In genomic region chr6:82227770-82228169, GRCh38 we compare ENCODE assay signal across 9 cellular contexts. TPM values are rescaled to one million over a fixed set of nuclear protein-coding genes. Genes with fewer than 3 reads are reported as not detected.
A peak's percentile ranks its signal among the peaks of the same experiment; 100 is the strongest.
DNase-seq lines count a peak whose midpoint lies in the region; ATAC-seq lines count a peak whose summit lies in the region.
"Had no signal": no experiment of that assay in that cellular context is flagged by ENCODE, and none has a peak within 500 bp of the region (broad histone marks: within the 10 kb centered on the region; RNA-seq: fewer than 3 reads in every experiment).

No MANE protein-coding gene starts in this region.

- peaks cover 21% of the 10 kb centered on the region for H3K4me1 Mint-ChIP-seq in activated T-helper 2 cell treated with anti-CD3 and anti-CD28 coated beads, Interferon-gamma antibody, Interleukin-2, Interleukin-4, amounts not matched to agents 10 μg/mL and 5 μg/mL and 100 μg/mL, durations not matched to agents 14 hours and 24 hours and 36 hours (ENCODE audit: low read depth)

- intact Hi-C loops in activated T-helper 2 cell treated with anti-CD3 and anti-CD28 coated beads, Interferon-gamma antibody, Interleukin-2, Interleukin-4, amounts not matched to agents 10 μg/mL and 5 μg/mL and 100 μg/mL, durations not matched to agents 14 hours and 24 hours and 36 hours (cut with micrococcal nuclease) = no loop called here

- peaks cover 68% of the 10 kb centered on the region for H3K36me3 Mint-ChIP-seq in activated T-helper 2 cell treated with anti-CD3 and anti-CD28 coated beads, Interferon-gamma antibody, Interleukin-2, Interleukin-4, amounts not matched to agents 10 μg/mL and 5 μg/mL and 100 μg/mL, durations not matched to agents 14 hours and 24 hours and 36 hours (ENCODE audit: low read depth)

- ATAC-seq in GM18907 (IDR thresholded peaks at IDR 0.05; ENCODE audit: unreplicated experiment) (peak; percentile 93), GM21576 (IDR thresholded peaks at IDR 0.05; ENCODE audit: unreplicated experiment) (peak; percentile 99), HG03280 (IDR thresholded peaks at IDR 0.05; ENCODE audit: unreplicated experiment) (peak; percentile 94)
- ATAC-seq: natural killer cell treated with Interleukin-12 subunit alpha and Interleukin-12 subunit beta and Interleukin-15 and Interleukin-18, amount 100 ng/mL, for 72 hours; SK-N-SH treated with all-trans-retinoic acid at 6 μM for 48 hours had no signal

- H3K4me3 Mint-ChIP-seq in activated T-helper 2 cell treated with anti-CD3 and anti-CD28 coated beads, Interferon-gamma antibody, Interleukin-2, Interleukin-4, amounts not matched to agents 10 μg/mL and 5 μg/mL and 100 μg/mL, durations not matched to agents 14 hours and 24 hours and 36 hours (ENCODE audit: low read depth) = no peak overlapping the region
- H3K4me3 Mint-ChIP-seq: natural killer cell treated with Interleukin-12 subunit alpha and Interleukin-12 subunit beta and Interleukin-15 and Interleukin-18, amount 100 ng/mL, for 72 hours had no signal

- H3K27ac Mint-ChIP-seq in activated T-helper 2 cell treated with anti-CD3 and anti-CD28 coated beads, Interferon-gamma antibody, Interleukin-2, Interleukin-4, amounts not matched to agents 10 μg/mL and 5 μg/mL and 100 μg/mL, durations not matched to agents 14 hours and 24 hours and 36 hours = peak overlapping the region; percentile 40
- H3K27ac Mint-ChIP-seq: natural killer cell treated with Interleukin-12 subunit alpha and Interleukin-12 subunit beta and Interleukin-15 and Interleukin-18, amount 100 ng/mL, for 72 hours had no signal

- DNase-seq in activated T-helper 2 cell treated with anti-CD3 and anti-CD28 coated beads, Interferon-gamma antibody, Interleukin-2, Interleukin-4, amounts not matched to agents 10 μg/mL and 5 μg/mL and 100 μg/mL, durations not matched to agents 14 hours and 24 hours and 36 hours (ENCODE audit: low spot score) = no peak
- DNase-seq in NCI-H2029 (lab: John Stamatoyannopoulos, UW) (no peak), kidney glomerular epithelial cell (lab: John Stamatoyannopoulos, UW) (no peak), occipital lobe (lab: John Stamatoyannopoulos, UW) (no peak)

- peaks cover 6% of the 10 kb centered on the region for H3K9me3 Mint-ChIP-seq in activated T-helper 2 cell treated with anti-CD3 and anti-CD28 coated beads, Interferon-gamma antibody, Interleukin-2, Interleukin-4, amounts not matched to agents 10 μg/mL and 5 μg/mL and 100 μg/mL, durations not matched to agents 14 hours and 24 hours and 36 hours
- H3K9me3 Mint-ChIP-seq: natural killer cell treated with Interleukin-12 subunit alpha and Interleukin-12 subunit beta and Interleukin-15 and Interleukin-18, amount 100 ng/mL, for 72 hours had no signal

- H3K27me3 Mint-ChIP-seq in activated T-helper 2 cell treated with anti-CD3 and anti-CD28 coated beads, Interferon-gamma antibody, Interleukin-2, Interleukin-4, amounts not matched to agents 10 μg/mL and 5 μg/mL and 100 μg/mL, durations not matched to agents 14 hours and 24 hours and 36 hours (ENCODE audit: low read depth) = no peaks in the 10 kb centered on the region
- H3K27me3 Mint-ChIP-seq: natural killer cell treated with Interleukin-12 subunit alpha and Interleukin-12 subunit beta and Interleukin-15 and Interleukin-18, amount 100 ng/mL, for 72 hours had no signal

RNA-seq across cellular contexts. Expression of gene IBTK, which starts 19.8 kb away (rescaled TPM):
- total RNA-seq in activated T-helper 2 cell treated with anti-CD3 and anti-CD28 coated beads, Interferon-gamma antibody, Interleukin-2, Interleukin-4, amounts not matched to agents 10 μg/mL and 5 μg/mL and 100 μg/mL, durations not matched to agents 14 hours and 24 hours and 36 hours = 40.5 and 42.5 TPM in 2 replicates
- total RNA-seq in occipital lobe = 105 TPM
